ENCODE assay signal across 8 cellular contexts in genomic region chr2:226772389-226773179, GRCh38. TPM values are rescaled to one million over a fixed set of nuclear protein-coding genes. Genes with fewer than 3 reads are reported as not detected.
DNase-seq lines count a peak whose midpoint lies in the region; ATAC-seq and TF ChIP-seq lines count a peak whose summit lies in the region.

No MANE protein-coding gene starts in this region.

- H2AFZ ChIP-seq in PC-9, result no peak overlapping the region

- H3K4me1 ChIP-seq in PC-9 (replicated peaks; ENCODE audit: insufficient read depth) (no peaks in the 10 kb centered on the region), stomach (peaks cover 20 to 49% (median 31%) of the 10 kb centered on the region in 4 donors)

- CTCF ChIA-PET in PC-9 (lab: Charles Lee), result no interaction called here

- H4K20me1 ChIP-seq in PC-9 (ENCODE audit: insufficient read depth), result no peaks in the 10 kb centered on the region

- no peaks in the 10 kb centered on the region for H3K27me3 Mint-ChIP-seq in activated CD4-positive, alpha-beta T cell treated with anti-CD3 and anti-CD28 coated beads, Interleukin-2, amount 10 ng/mL, durations not matched to agents 24 days and 14 days

- no peak overlapping the region for H3K27ac Mint-ChIP-seq in activated CD4-positive, alpha-beta T cell treated with anti-CD3 and anti-CD28 coated beads, Interleukin-2, amount 10 ng/mL, durations not matched to agents 24 days and 14 days

- H3K27ac ChIP-seq in PC-9 (peak overlapping the region; percentile 34; the same call in 1 of the 2 replicates), stomach (peak overlapping the region in 3 of 5 donors; percentile 45 to 55 (median 51))

- peak; percentile 68 for DNase-seq in activated CD4-positive, alpha-beta T cell treated with anti-CD3 and anti-CD28 coated beads, Interleukin-2, amount 10 ng/mL, durations not matched to agents 24 days and 14 days
- DNase-seq in activated CD4-positive, alpha-beta T cell treated with anti-CD3 and anti-CD28 coated beads for 48 hours, result no peak
- DNase-seq in PC-9 (no peak), fibroblast of pulmonary artery (ENCODE audit: low read depth) (peak; percentile 23), stomach (no peak), nucleus accumbens (lab: John Stamatoyannopoulos, UW) (no peak), GOT3 (lab: John Stamatoyannopoulos, UW) (no peak)

- WGBS in stomach, 5 donors, result 10 to 26% (median 21%) methylated on average over 3 of the region's 3 CpGs

- H3F3A ChIP-seq in PC-9 (ENCODE audit: insufficient read depth, low read depth), result no peaks in the 10 kb centered on the region

- POLR2A ChIA-PET in PC-9 (lab: Charles Lee; ENCODE audit: unreplicated experiment), result interaction anchor here (0.7 kb wide), 1 partner anchor 122 kb away, joined by 5 read pairs; no protein-coding TSS in a partner anchor

- H3K4me1 Mint-ChIP-seq in activated CD4-positive, alpha-beta T cell treated with anti-CD3 and anti-CD28 coated beads, Interleukin-2, amount 10 ng/mL, durations not matched to agents 24 days and 14 days, result peaks cover 26% of the 10 kb centered on the region

- H3K36me3 ChIP-seq in PC-9 (ENCODE audit: low read depth) (peaks cover 35% of the 10 kb centered on the region), stomach (peaks cover 0 to 17% (median 8%) of the 10 kb centered on the region in 4 donors)

- H3K4me3 Mint-ChIP-seq in activated CD4-positive, alpha-beta T cell treated with anti-CD3 and anti-CD28 coated beads, Interleukin-2, amount 10 ng/mL, durations not matched to agents 24 days and 14 days, result peak overlapping the region; percentile 57

- no peak for TF ChIP-seq EP300 in stomach (IDR thresholded peaks at IDR 0.05)

- no TSS peak for BruUV-seq in PC-9 (replicated peaks; lab: Mats Ljungman, UMichigan)

- no peaks in the 10 kb centered on the region for H3K9me2 ChIP-seq in PC-9 (ENCODE audit: insufficient read depth)

- H3K79me2 ChIP-seq in PC-9 (ENCODE audit: low read depth), result peaks cover 73% of the 10 kb centered on the region

- no peak for TF ChIP-seq POLR2A in stomach (IDR thresholded peaks at IDR 0.05)

- peak; percentile 98 for ATAC-seq in HG02973 (IDR thresholded peaks at IDR 0.05; ENCODE audit: unreplicated experiment)

- peaks cover 29% of the 10 kb centered on the region for H3K9me3 Mint-ChIP-seq in activated CD4-positive, alpha-beta T cell treated with anti-CD3 and anti-CD28 coated beads, Interleukin-2, amount 10 ng/mL, durations not matched to agents 24 days and 14 days

- TF ChIP-seq CTCF in PC-9 (conservative IDR thresholded peaks at IDR 0.05), result no peak
- no peak for TF ChIP-seq CTCF in fibroblast of pulmonary artery (IDR thresholded peaks at IDR 0.05; ENCODE audit: low read length, missing control alignments)
- TF ChIP-seq CTCF in stomach (IDR thresholded peaks at IDR 0.05), result no peak

- no peak overlapping the region for H3K4me2 ChIP-seq in PC-9

- H3K9me3 ChIP-seq in PC-9 (ENCODE audit: insufficient read depth, low read depth) (no peaks in the 10 kb centered on the region; the same call in 1 of the 2 replicates), stomach (peaks cover 0 to 9% (median 0%) of the 10 kb centered on the region in 4 donors)

- H3K4me3 ChIP-seq in PC-9 (no peak overlapping the region), fibroblast of pulmonary artery (replicated peaks; ENCODE audit: low read depth, low read length) (no peak overlapping the region), stomach (no peak overlapping the region)

- no peaks in the 10 kb centered on the region for H3K27me3 ChIP-seq in PC-9 (ENCODE audit: insufficient read depth, low read depth)
- H3K27me3 ChIP-seq in stomach, result no peaks in the 10 kb centered on the region

- H3K36me3 Mint-ChIP-seq in activated CD4-positive, alpha-beta T cell treated with anti-CD3 and anti-CD28 coated beads, Interleukin-2, amount 10 ng/mL, durations not matched to agents 24 days and 14 days (ENCODE audit: low read depth), result peaks cover 23% of the 10 kb centered on the region

- intact Hi-C loops in activated CD4-positive, alpha-beta T cell treated with anti-CD3 and anti-CD28 coated beads, Interleukin-2, amount 10 ng/mL, durations not matched to agents 24 days and 14 days (cut with micrococcal nuclease), result loop anchor here (1.0 to 5.0 kb wide), 2 partner anchors 17 to 120 kb away; no protein-coding TSS in a partner anchor
- intact Hi-C loops in PC-9 (cut with micrococcal nuclease; ENCODE audit: unreplicated experiment) (no loop called here), stomach (cut with DNase I; ENCODE audit: low total_unique reads) (no loop called here)

RNA-seq across cellular contexts. Expression of gene IRS1, which starts 27.0 kb away (rescaled TPM):
- 4.7 and 4.8 TPM in 2 replicates for total RNA-seq in activated CD4-positive, alpha-beta T cell treated with anti-CD3 and anti-CD28 coated beads, Interleukin-2, amount 10 ng/mL, durations not matched to agents 24 days and 14 days
- total RNA-seq in PC-9 (2021) (26.2 and 28.6 TPM in 2 replicates), stomach (10 to 100 TPM in 4 of 5 donors, 1 to 10 TPM in 1; 8.4 to 26.8 (median 15.6) TPM)
- polyA plus RNA-seq in stomach, result 10 to 100 TPM in 1 of 3 donors, 1 to 10 TPM in 2; 2.1 to 11.0 (median 5.0) TPM

Comparison
In these comparisons a context has a peak if more than half of its experiments do, and no peak if none do; other contexts are left out.
1. DNase-seq: peak in activated CD4-positive, alpha-beta T cell treated with anti-CD3 and anti-CD28 coated beads, Interleukin-2, amount 10 ng/mL, durations not matched to agents 24 days and 14 days (single experiment) and fibroblast of pulmonary artery (single experiment); none in activated CD4-positive, alpha-beta T cell treated with anti-CD3 and anti-CD28 coated beads for 48 hours (single experiment), PC-9 (0 of 2), stomach (single experiment), nucleus accumbens (0 of 56) and GOT3 (single experiment).